Comparison of ENCODE assay signal across 29 cellular contexts in genomic region chr18:36465276-36465675, GRCh38.
"Had no signal": no experiment of that assay in that cellular context is flagged by ENCODE, and none has a peak within 500 bp of the region (broad histone marks: within the 10 kb centered on the region; RNA-seq: fewer than 3 reads in every experiment).

No MANE protein-coding gene starts in this region.

- H3K9me3 ChIP-seq: MG63, Peyer's patch had no signal

- H3K27ac ChIP-seq: Peyer's patch, WERI-Rb-1 had no signal

- H3K36me3 ChIP-seq: MG63, Peyer's patch, WERI-Rb-1 had no signal

- H3K4me3 ChIP-seq: MG63, Peyer's patch had no signal

- H3K4me1 ChIP-seq: Peyer's patch had no signal

- ATAC-seq: activated CD8-positive, alpha-beta memory T cell treated with anti-CD3 and anti-CD28 coated beads, Interleukin-2, amount 10 ng/mL, durations not matched to agents 7 days and 5 days; activated naive CD8-positive, alpha-beta T cell treated with anti-CD3 and anti-CD28 coated beads, Interleukin-2, amount 50 U/mL, for 24 hours had no signal

- DNase-seq: activated CD4-positive, alpha-beta memory T cell treated with anti-CD3 and anti-CD28 coated beads, Interleukin-2, amount 10 ng/mL, durations not matched to agents 7 days and 5 days; activated CD4-positive, alpha-beta T cell treated with anti-CD3 and anti-CD28 coated beads for 1 hour; activated CD4-positive, alpha-beta T cell treated with anti-CD3 and anti-CD28 coated beads for 48 hours; activated CD4-positive, CD25-positive, alpha-beta regulatory T cell; activated CD8-positive, alpha-beta memory T cell treated with anti-CD3 and anti-CD28 coated beads for 24 hours; activated CD8-positive, alpha-beta memory T cell treated with anti-CD3 and anti-CD28 coated beads, Interleukin-2, amount 10 ng/mL, durations not matched to agents 7 days and 5 days; activated CD8-positive, alpha-beta memory T cell treated with anti-CD3 and anti-CD28 coated beads, Interleukin-2, amount 50 U/mL, for 48 hours; activated effector memory CD4-positive, alpha-beta T cell treated with Interleukin-2 at 50 U/mL for 16 hours; activated naive CD4-positive, alpha-beta T cell treated with anti-CD3 and anti-CD28 coated beads, Interleukin-2, amount 10 ng/mL, durations not matched to agents 7 days and 5 days; activated naive CD8-positive, alpha-beta T cell treated with anti-CD3 and anti-CD28 coated beads, Interleukin-2, amount 50 U/mL, for 24 hours; activated T-cell treated with anti-CD3 and anti-CD28 coated beads, Interleukin-2, amount 50 U/mL, for 48 hours; anterior cingulate cortex; Kasumi-1; KG1; MG63; NCI-H1048; NCI-H1105 treated with DMSO at 0.1 percent for 48 hours; NCI-H1436 treated with DMSO at 0.1 percent for 48 hours; NCI-H1694 treated with DMSO at 0.1 percent for 48 hours; NCI-H2029; NCI-H345; NCI-H524 treated with DMSO at 0.1 percent for 48 hours; Peyer's patch; RPMI8226; SW 1271; T-helper 1 cell; T-helper 2 cell; T-helper 9 cell had no signal

- H3K27me3 ChIP-seq: MG63, Peyer's patch had no signal
